ENCODE assay signal across 1 cellular context in the genomic region with DNA sequence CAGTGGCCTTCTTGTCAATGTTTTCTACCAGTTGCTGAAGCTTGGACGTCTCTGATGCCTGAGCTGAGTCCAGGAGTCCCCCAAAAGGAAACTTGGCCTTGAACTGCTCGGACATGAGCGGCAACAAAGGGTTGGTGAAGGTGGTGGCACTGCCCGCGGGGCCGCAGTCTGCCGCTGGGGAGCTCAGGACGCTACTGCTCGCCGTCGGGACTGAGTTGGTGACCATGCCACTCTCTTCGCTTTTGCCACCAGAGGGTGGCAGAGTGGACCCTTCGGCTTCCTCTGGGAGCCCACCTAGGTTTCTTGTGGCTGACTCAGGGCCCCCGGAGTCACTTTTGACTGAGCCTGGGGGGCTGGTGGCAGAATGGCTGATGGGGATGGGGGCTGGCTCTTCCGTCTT.
TF ChIP-seq lines count a peak whose summit lies in the region.

No MANE protein-coding gene starts in this region.

TF ChIP-seq in SK-N-SH, 30 proteins besides CTCF, POLR2A, EP300 and RAD21 (continued from another document):
- TF ChIP-seq, protein P1, sequence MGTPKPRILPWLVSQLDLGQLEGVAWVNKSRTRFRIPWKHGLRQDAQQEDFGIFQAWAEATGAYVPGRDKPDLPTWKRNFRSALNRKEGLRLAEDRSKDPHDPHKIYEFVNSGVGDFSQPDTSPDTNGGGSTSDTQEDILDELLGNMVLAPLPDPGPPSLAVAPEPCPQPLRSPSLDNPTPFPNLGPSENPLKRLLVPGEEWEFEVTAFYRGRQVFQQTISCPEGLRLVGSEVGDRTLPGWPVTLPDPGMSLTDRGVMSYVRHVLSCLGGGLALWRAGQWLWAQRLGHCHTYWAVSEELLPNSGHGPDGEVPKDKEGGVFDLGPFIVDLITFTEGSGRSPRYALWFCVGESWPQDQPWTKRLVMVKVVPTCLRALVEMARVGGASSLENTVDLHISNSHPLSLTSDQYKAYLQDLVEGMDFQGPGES (IDR thresholded peaks at IDR 0.05; ENCODE audit: low read depth, low read length): no peak
- TF ChIP-seq, protein P2, sequence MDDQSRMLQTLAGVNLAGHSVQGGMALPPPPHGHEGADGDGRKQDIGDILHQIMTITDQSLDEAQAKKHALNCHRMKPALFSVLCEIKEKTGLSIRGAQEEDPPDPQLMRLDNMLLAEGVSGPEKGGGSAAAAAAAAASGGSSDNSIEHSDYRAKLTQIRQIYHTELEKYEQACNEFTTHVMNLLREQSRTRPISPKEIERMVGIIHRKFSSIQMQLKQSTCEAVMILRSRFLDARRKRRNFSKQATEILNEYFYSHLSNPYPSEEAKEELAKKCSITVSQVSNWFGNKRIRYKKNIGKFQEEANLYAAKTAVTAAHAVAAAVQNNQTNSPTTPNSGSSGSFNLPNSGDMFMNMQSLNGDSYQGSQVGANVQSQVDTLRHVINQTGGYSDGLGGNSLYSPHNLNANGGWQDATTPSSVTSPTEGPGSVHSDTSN (IDR thresholded peaks at IDR 0.05): no peak
- TF ChIP-seq ELF1 (IDR thresholded peaks at IDR 0.05) (no peak), SIN3A (IDR thresholded peaks at IDR 0.05; ENCODE audit: borderline replicate concordance, low read depth, low read length) (no peak), CHD2 (IDR thresholded peaks at IDR 0.05; ENCODE audit: low read length, partially characterized antibody) (no peak), EZH2phosphoT487 (IDR thresholded peaks at IDR 0.05; ENCODE audit: borderline replicate concordance, low read depth) (no peak), JUND (IDR thresholded peaks at IDR 0.05) (no peak), POLR2AphosphoS5 (IDR thresholded peaks at IDR 0.05; ENCODE audit: low read depth, low read length) (no peak), TEAD4 (IDR thresholded peaks at IDR 0.05; ENCODE audit: borderline replicate concordance, insufficient read depth) (no peak), USF1 (IDR thresholded peaks at IDR 0.05; ENCODE audit: borderline replicate concordance, low read depth) (no peak), MEF2A (IDR thresholded peaks at IDR 0.05; ENCODE audit: borderline replicate concordance, low read depth) (no peak), NFIC (IDR thresholded peaks at IDR 0.05; ENCODE audit: borderline replicate concordance) (no peak)
